Comparison of ENCODE assay signal across 8 cellular contexts in genomic region chr10:52314007-52314821, GRCh38. TPM values are rescaled to one million over a fixed set of nuclear protein-coding genes. Genes with fewer than 3 reads are reported as not detected.
DNase-seq lines count a peak whose midpoint lies in the region; ATAC-seq and TF ChIP-seq lines count a peak whose summit lies in the region.

TSS of gene DKK1 (plus strand) at chr10:52314281. CDS start at chr10:52314435, 154 bp downstream.

- POLR2A ChIA-PET in GM10248 (lab: Yijun Ruan, JAX) = no interaction called here

- H3K36me3 ChIP-seq in subcutaneous abdominal adipose tissue (ENCODE audit: control insufficient read depth in 5 of 5, insufficient read depth in 5 of 5, low read length in 5 of 5) = no peaks in the 10 kb centered on the region

- peak within 1 kb of the TSS in 2 of 5 donors; percentile 20 to 56 for H3K9ac ChIP-seq in subcutaneous abdominal adipose tissue (ENCODE audit: low read length in 5 of 5)

- CTCF ChIA-PET in GM10248 (lab: Yijun Ruan, JAX) = interaction anchor here (0.9 kb wide), 1 partner anchor 45 kb away, joined by 3 read pairs; no protein-coding TSS in a partner anchor

- DNase-seq in GM10248 (ENCODE audit: extremely low spot score) (peak; percentile 29), SKM-1 (lab: John Stamatoyannopoulos, UW; ENCODE audit: unreplicated experiment) (peak; percentile 48), lung microvascular endothelial cell (ENCODE audit: low read depth in 2 of 2) (peak; percentile 85 to 91), NCI-H146 treated with DMSO at 0.1 percent for 48 hours (lab: John Stamatoyannopoulos, UW; ENCODE audit: unreplicated experiment) (no peak)

- H3K4me3 ChIP-seq in subcutaneous abdominal adipose tissue (ENCODE audit: low read depth in 1 of 5, low read length in 5 of 5) = peak within 1 kb of the TSS; percentile 56 to 78 (median 69)

- in situ Hi-C loops in endometrial microvascular endothelial cells (cut with HindIII; ENCODE audit: inconsistent ontology term, low pct_unique_long_range_greater_than_20kb, low sequenced_read_pairs) = loop anchor here (10.0 to 25.0 kb wide), 2 partner anchors 181 to 273 kb away; no protein-coding TSS in a partner anchor

- H3K27ac ChIP-seq in subcutaneous abdominal adipose tissue (ENCODE audit: low read depth, low read length) = no peak within 1 kb of the TSS

- peaks cover 14 to 23% (median 20%) of the 10 kb centered on the region in 5 donors for H3K27me3 ChIP-seq in subcutaneous abdominal adipose tissue (ENCODE audit: control insufficient read depth in 5 of 5, insufficient read depth in 4 of 5, low read length in 5 of 5)

- peaks cover 0 to 20% (median 18%) of the 10 kb centered on the region in 5 donors for H3K4me1 ChIP-seq in subcutaneous abdominal adipose tissue (ENCODE audit: control insufficient read depth in 5 of 5, insufficient read depth in 5 of 5, low read length in 5 of 5)

- ATAC-seq in HG02943 (IDR thresholded peaks at IDR 0.05; ENCODE audit: low read depth, unreplicated experiment) = peak; percentile 57
- no peak for ATAC-seq in GM18873 (IDR thresholded peaks at IDR 0.05; ENCODE audit: low FRiP score, unreplicated experiment)

- no peaks in the 10 kb centered on the region for H3K9me3 ChIP-seq in subcutaneous abdominal adipose tissue (ENCODE audit: control insufficient read depth in 5 of 5, low read length in 5 of 5)

- peak; percentile 17 for TF ChIP-seq CTCF in GM10248 (IDR thresholded peaks at IDR 0.05; ENCODE audit: control extremely low read depth, extremely low read depth, low read depth, missing control alignments)

RNA-seq across cellular contexts. Expression of gene DKK1, which starts in this region (rescaled TPM):
- total RNA-seq in endometrial microvascular endothelial cells (ENCODE audit: inconsistent ontology term) (238 TPM), lung microvascular endothelial cell (13.3 and 15.7 TPM in 2 replicates)

Comparison
In these comparisons a context has a peak if more than half of its experiments do, and no peak if none do; other contexts are left out.
1. RNA of gene DKK1 (total RNA-seq): 238 TPM in endometrial microvascular endothelial cells (single experiment); 13.3 to 15.7 TPM in lung microvascular endothelial cell; every median in the first group is over 10 times any median in the second.